Comparison of ENCODE assay signal across 8 cellular contexts in the genomic region with DNA sequence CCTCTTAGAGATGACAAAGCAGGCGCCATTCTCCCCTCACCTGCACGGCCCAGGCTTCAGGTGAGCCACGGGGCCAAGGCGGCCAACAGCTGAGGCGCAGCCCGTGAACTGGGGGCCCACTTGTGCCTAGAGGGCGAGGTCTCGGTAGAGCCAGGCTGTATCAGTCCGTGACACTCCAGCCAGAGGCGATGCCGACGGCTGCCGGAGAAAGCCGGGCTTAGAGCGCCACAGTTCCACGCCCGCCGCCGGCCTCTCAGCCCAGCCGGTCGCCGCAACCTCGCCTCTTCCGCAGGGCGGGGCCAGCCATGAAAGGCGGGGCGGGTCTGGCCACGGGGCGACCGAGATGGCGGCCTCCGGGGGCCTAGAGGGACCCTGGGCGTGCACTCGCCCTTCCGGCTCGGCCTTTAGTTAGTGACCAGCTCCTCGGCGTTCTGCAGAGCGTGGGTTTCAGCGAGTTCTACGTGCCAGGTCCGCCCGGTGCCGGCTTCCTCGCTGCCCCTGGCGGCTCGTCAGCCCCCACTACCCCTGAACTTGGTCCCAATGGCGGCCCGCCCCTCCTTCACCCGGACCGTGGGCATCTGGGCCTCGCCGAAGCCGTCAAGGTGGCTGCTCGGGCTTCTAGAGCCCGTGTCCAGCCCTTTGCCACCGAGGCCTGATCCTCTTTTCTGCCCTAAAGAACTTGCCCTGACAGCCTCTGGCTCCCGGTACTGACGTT. TPM values are rescaled to one million over a fixed set of nuclear protein-coding genes. Genes with fewer than 3 reads are reported as not detected.
DNase-seq lines count a peak whose midpoint lies in the region; ATAC-seq and TF ChIP-seq lines count a peak whose summit lies in the region.

ZNF621 (plus strand) TSS at position 390 of the 715 bp plus-strand sequence. CDS start 881 bp downstream, outside the sequence.

- ATAC-seq in GM18870 (IDR thresholded peaks at IDR 0.05; ENCODE audit: unreplicated experiment) (peak; percentile 75), HG03108 (IDR thresholded peaks at IDR 0.05; ENCODE audit: unreplicated experiment) (peak; percentile 99)

- DNase-seq in AG09319 (ENCODE audit: extremely low read depth, low read depth) (peak; percentile 68), NCI-H446 (lab: John Stamatoyannopoulos, UW) (peak; percentile 15 to 66), chondrocyte (ENCODE audit: low spot score) (peak; percentile 94), kidney tubule cell (ENCODE audit: low spot score) (peak; percentile 90)
- peak; percentile 65 to 69 for DNase-seq in activated CD4-positive, alpha-beta T cell treated with anti-CD3 and anti-CD28 coated beads for 24 hours (ENCODE audit: low read depth in 2 of 2)
- peak; percentile 62 to 79 (median 68) for DNase-seq in stimulated activated CD4-positive, alpha-beta T cell treated with anti-CD3 and anti-CD28 coated beads, Interleukin-1b, Interleukin-23, amount 100 ng/mL, for 24 hours (ENCODE audit: low read depth in 4 of 4, low spot score in 1 of 4)

- no peaks in the 10 kb centered on the region for H3K9me3 Mint-ChIP-seq in chondrocyte (ENCODE audit: low read depth)

- peak within 1 kb of the TSS; percentile 85 for H3K4me3 Mint-ChIP-seq in chondrocyte (ENCODE audit: unreplicated experiment)

- peak within 1 kb of the TSS; percentile 93 for H3K27ac Mint-ChIP-seq in chondrocyte (ENCODE audit: unreplicated experiment)

- H3K27me3 Mint-ChIP-seq in chondrocyte (ENCODE audit: low read depth), result no peaks in the 10 kb centered on the region

- TF ChIP-seq CTCF in AG09319 (IDR thresholded peaks at IDR 0.05; ENCODE audit: low read depth, low read length), result no peak
- peak; percentile 42 for TF ChIP-seq CTCF in chondrocyte (IDR thresholded peaks at IDR 0.05)

- peaks cover 36% of the 10 kb centered on the region for H3K4me1 Mint-ChIP-seq in chondrocyte (ENCODE audit: low read depth)

- H3K36me3 Mint-ChIP-seq in chondrocyte (ENCODE audit: low read depth), result peaks cover 25% of the 10 kb centered on the region

RNA-seq across cellular contexts. Expression of gene ZNF621, which starts in this region (rescaled TPM):
- total RNA-seq in chondrocyte, result 25.3 to 27.0 TPM (median 26.0 TPM) in 3 replicates

Comparison
In these comparisons a context has a peak if more than half of its experiments do, and no peak if none do; other contexts are left out.
1. Peak in every context shown above with its lines: DNase-seq and ATAC-seq.
2. DNase-seq: peak in every context shown above with its lines; median percentile 94 in chondrocyte; 90 in kidney tubule cell; 68 in stimulated activated CD4-positive, alpha-beta T cell treated with anti-CD3 and anti-CD28 coated beads, Interleukin-1b, Interleukin-23, amount 100 ng/mL, for 24 hours; 68 in AG09319; 67 in activated CD4-positive, alpha-beta T cell treated with anti-CD3 and anti-CD28 coated beads for 24 hours; 40 in NCI-H446.